Comparison of ENCODE assay signal across 23 cellular contexts in the genomic region with DNA sequence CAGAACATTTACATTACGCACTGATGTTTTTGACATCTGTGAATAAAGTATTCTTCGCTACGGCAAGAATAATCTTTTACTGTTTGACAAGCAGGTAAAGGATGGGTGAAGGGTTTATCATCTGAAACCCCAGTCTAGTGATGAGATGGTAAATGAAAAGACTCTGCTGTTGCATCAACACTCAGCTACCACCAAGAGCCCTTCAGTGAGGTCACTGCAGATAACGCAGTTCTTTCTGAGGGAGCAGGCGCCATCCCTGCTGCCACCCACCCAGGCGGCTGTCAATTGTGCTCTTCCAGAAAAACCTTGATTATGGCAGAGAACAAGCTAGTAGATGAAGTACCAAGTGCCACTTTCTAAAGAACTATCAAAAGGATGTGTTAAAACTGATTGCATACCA. TPM values are rescaled to one million over a fixed set of nuclear protein-coding genes. Genes with fewer than 3 reads are reported as not detected.
"Had no signal": no experiment of that assay in that cellular context is flagged by ENCODE, and none has a peak within 500 bp of the region (broad histone marks: within the 10 kb centered on the region; RNA-seq: fewer than 3 reads in every experiment).

No MANE protein-coding gene starts in this region.

- DNase-seq: activated CD4-positive, alpha-beta memory T cell treated with anti-CD3 and anti-CD28 coated beads for 36 hours; activated CD4-positive, alpha-beta T cell treated with anti-CD3 and anti-CD28 coated beads for 36 hours; activated CD8-positive, alpha-beta memory T cell treated with anti-CD3 and anti-CD28 coated beads, Interleukin-2, amount 10 ng/mL, durations not matched to agents 7 days and 5 days; activated naive CD4-positive, alpha-beta T cell treated with Interleukin-2 at 50 U/mL for 16 hours; activated naive CD8-positive, alpha-beta T cell treated with anti-CD3 and anti-CD28 coated beads, Interleukin-2, amount 10 ng/mL, durations not matched to agents 7 days and 5 days; central memory CD4-positive, alpha-beta T cell; dorsolateral prefrontal cortex; foreskin fibroblast; hippocampal formation; left colon; lower lobe of right lung; naive thymus-derived CD8-positive, alpha-beta T cell; ovary; sigmoid colon; stimulated activated CD4-positive, alpha-beta T cell treated with anti-CD3 and anti-CD28 coated beads, Interleukin-4, amount 100 ng/mL, for 24 hours; stomach had no signal

- H3K27me3 ChIP-seq: dorsolateral prefrontal cortex, ovary, sigmoid colon, stomach had no signal

- H3K27ac ChIP-seq: ovary, sigmoid colon, stomach had no signal

- ATAC-seq: activated CD4-positive, alpha-beta T cell treated with anti-CD3 and anti-CD28 coated beads for 36 hours; activated CD8-positive, alpha-beta memory T cell treated with anti-CD3 and anti-CD28 coated beads, Interleukin-2, amount 10 ng/mL, durations not matched to agents 7 days and 5 days; naive thymus-derived CD8-positive, alpha-beta T cell; stimulated activated effector memory CD8-positive, alpha-beta T cell treated with anti-CD3 and anti-CD28 coated beads, Interleukin-12 subunit alpha, Interleukin-12 subunit beta, amount 100 ng/mL, for 72 hours had no signal

- H3K4me1 ChIP-seq: sigmoid colon had no signal

- H3K4me3 ChIP-seq: lower lobe of right lung, ovary, sigmoid colon, stomach had no signal

- FAIRE-seq: colon had no signal

- H3K36me3 ChIP-seq: ovary had no signal

- H3K9me3 ChIP-seq: lower lobe of right lung, ovary, sigmoid colon, stomach had no signal

RNA-seq across cellular contexts. Expression of gene ABCG8, which starts 58.7 kb away (rescaled TPM):
- total RNA-seq: activated CD4-positive, alpha-beta memory T cell treated with anti-CD3 and anti-CD28 coated beads for 36 hours; activated CD4-positive, alpha-beta T cell treated with anti-CD3 and anti-CD28 coated beads for 36 hours; activated CD8-positive, alpha-beta memory T cell treated with anti-CD3 and anti-CD28 coated beads, Interleukin-2, amount 10 ng/mL, durations not matched to agents 7 days and 5 days; activated naive CD8-positive, alpha-beta T cell treated with anti-CD3 and anti-CD28 coated beads, Interleukin-2, amount 10 ng/mL, durations not matched to agents 7 days and 5 days; glomerular endothelial cell; lower lobe of right lung; mesenteric fat pad; naive thymus-derived CD8-positive, alpha-beta T cell; pulmonary artery endothelial cell; sigmoid colon; T-helper 2 cell treated with Interferon-gamma antibody and Interleukin-4, amounts not matched to agents 100 ng/mL and 5 ng/mL, for 36 hours had no signal
- polyA plus RNA-seq: stomach had no signal

RNA-seq across cellular contexts. Expression of gene ABCG5, which starts 58.9 kb away (rescaled TPM):
- total RNA-seq: activated CD4-positive, alpha-beta memory T cell treated with anti-CD3 and anti-CD28 coated beads for 36 hours; activated CD4-positive, alpha-beta T cell treated with anti-CD3 and anti-CD28 coated beads for 36 hours; activated CD8-positive, alpha-beta memory T cell treated with anti-CD3 and anti-CD28 coated beads, Interleukin-2, amount 10 ng/mL, durations not matched to agents 7 days and 5 days; activated naive CD8-positive, alpha-beta T cell treated with anti-CD3 and anti-CD28 coated beads, Interleukin-2, amount 10 ng/mL, durations not matched to agents 7 days and 5 days; glomerular endothelial cell; lower lobe of right lung; mesenteric fat pad; naive thymus-derived CD8-positive, alpha-beta T cell; pulmonary artery endothelial cell; sigmoid colon; T-helper 2 cell treated with Interferon-gamma antibody and Interleukin-4, amounts not matched to agents 100 ng/mL and 5 ng/mL, for 36 hours; temporal lobe had no signal
- polyA plus RNA-seq: naive thymus-derived CD8-positive, alpha-beta T cell; ovary; stomach had no signal
